1 cellular context compared by ENCODE assay signal in the genomic region with DNA sequence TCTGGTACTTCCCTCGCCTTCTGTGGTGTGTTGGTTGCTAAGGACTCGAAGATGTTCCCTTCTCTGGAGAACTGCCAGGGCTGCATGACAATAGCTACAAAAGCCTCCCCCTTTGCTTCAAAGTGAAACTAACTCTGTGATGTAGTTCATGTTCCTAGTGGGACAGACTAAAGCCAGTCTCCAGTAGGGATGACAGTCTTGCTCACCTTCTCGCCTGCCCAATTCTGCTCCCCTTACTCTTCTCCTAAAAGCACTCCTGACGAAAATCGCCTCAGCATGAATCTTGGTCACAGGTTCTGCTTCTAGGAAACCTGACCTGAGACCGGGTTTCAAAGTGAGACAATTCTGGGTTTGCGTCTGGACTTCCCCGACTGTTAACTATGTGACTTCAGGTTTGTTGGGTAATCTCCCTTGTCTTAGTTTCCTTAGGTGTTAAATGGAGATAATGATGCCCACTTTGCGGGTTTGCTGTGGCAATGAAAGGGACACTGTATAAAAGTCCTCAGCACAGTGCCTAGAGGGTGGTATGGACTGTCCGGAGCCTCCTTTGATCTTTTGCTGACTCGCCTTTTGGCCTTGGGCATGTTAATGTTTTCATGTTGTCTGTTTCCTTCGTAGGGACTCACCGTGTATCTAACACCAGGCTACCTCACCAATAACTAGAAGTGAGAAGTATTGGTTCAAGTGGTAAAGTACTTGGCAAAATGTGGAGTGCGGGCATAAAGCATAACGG.
TF ChIP-seq lines count a peak whose summit lies in the region.

No MANE protein-coding gene starts in this region.

TF ChIP-seq in K562, 482 proteins besides CTCF, POLR2A, EP300 and RAD21 (continued from another document):
- TF ChIP-seq, protein P1, sequence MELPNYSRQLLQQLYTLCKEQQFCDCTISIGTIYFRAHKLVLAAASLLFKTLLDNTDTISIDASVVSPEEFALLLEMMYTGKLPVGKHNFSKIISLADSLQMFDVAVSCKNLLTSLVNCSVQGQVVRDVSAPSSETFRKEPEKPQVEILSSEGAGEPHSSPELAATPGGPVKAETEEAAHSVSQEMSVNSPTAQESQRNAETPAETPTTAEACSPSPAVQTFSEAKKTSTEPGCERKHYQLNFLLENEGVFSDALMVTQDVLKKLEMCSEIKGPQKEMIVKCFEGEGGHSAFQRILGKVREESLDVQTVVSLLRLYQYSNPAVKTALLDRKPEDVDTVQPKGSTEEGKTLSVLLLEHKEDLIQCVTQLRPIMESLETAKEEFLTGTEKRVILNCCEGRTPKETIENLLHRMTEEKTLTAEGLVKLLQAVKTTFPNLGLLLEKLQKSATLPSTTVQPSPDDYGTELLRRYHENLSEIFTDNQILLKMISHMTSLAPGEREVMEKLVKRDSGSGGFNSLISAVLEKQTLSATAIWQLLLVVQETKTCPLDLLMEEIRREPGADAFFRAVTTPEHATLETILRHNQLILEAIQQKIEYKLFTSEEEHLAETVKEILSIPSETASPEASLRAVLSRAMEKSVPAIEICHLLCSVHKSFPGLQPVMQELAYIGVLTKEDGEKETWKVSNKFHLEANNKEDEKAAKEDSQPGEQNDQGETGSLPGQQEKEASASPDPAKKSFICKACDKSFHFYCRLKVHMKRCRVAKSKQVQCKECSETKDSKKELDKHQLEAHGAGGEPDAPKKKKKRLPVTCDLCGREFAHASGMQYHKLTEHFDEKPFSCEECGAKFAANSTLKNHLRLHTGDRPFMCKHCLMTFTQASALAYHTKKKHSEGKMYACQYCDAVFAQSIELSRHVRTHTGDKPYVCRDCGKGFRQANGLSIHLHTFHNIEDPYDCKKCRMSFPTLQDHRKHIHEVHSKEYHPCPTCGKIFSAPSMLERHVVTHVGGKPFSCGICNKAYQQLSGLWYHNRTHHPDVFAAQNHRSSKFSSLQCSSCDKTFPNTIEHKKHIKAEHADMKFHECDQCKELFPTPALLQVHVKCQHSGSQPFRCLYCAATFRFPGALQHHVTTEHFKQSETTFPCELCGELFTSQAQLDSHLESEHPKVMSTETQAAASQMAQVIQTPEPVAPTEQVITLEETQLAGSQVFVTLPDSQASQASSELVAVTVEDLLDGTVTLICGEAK (IDR thresholded peaks at IDR 0.05) = 0 out of 2 replicates have a peak, but pooled peaks have one; percentile 15
- TF ChIP-seq, protein P1 (CRISPR knock-in tag; IDR thresholded peaks at IDR 0.05) = no peak
- TF ChIP-seq CEBPB (tag; IDR thresholded peaks at IDR 0.05) (0 out of 2 replicates have a peak, but pooled peaks have one; percentile 41), TAF7 (tag; IDR thresholded peaks at IDR 0.05) (peak; percentile 46; the same call in 1 of the 2 replicates), HDAC8 (tag; IDR thresholded peaks at IDR 0.05) (no peak), ZNF584 (CRISPR knock-in tag; IDR thresholded peaks at IDR 0.05; ENCODE audit: low read depth) (no peak), GTF2B (IDR thresholded peaks at IDR 0.05; ENCODE audit: extremely low read depth, insufficient read length) (peak; percentile 55), MAFG (tag; conservative IDR thresholded peaks at IDR 0.05) (peak; percentile 65), GTF2E2 (tag; IDR thresholded peaks at IDR 0.05) (0 out of 2 replicates have a peak, but pooled peaks have one; percentile 6), PML (IDR thresholded peaks at IDR 0.05; ENCODE audit: low read length) (peak; percentile 44; the same call in 1 of the 2 replicates), C11orf30 (IDR thresholded peaks at IDR 0.05; ENCODE audit: low read depth) (peak; percentile 82), SUPT5H (IDR thresholded peaks at IDR 0.05) (peak; percentile 33; the same call in 1 of the 2 replicates), CTBP1 (IDR thresholded peaks at IDR 0.05; ENCODE audit: borderline replicate concordance) (peak; percentile 78), BACH1 (tag; IDR thresholded peaks at IDR 0.05) (0 out of 2 replicates have a peak, but pooled peaks have one; percentile 25), MTA3 (IDR thresholded peaks at IDR 0.05; ENCODE audit: borderline replicate concordance) (0 out of 2 replicates have a peak, but pooled peaks have one; percentile 17), MEIS2 (IDR thresholded peaks at IDR 0.05; ENCODE audit: partially characterized antibody) (no peak), TBP (optimal IDR thresholded peaks at IDR 0.05; ENCODE audit: low read depth, low read length) (peak; percentile 84), FOXA3 (CRISPR knock-in tag; conservative IDR thresholded peaks at IDR 0.05 in 1 of 2, IDR thresholded peaks at IDR 0.05 in 1 of 2) (peak in 1 of 2 experiments; percentile 66; a peak in 1 of 4 replicates), ZNF592 (IDR thresholded peaks at IDR 0.05) (peak; percentile 53; the same call in 1 of the 2 replicates), KDM5B (IDR thresholded peaks at IDR 0.05; ENCODE audit: insufficient replicate concordance, low read depth, low read length) (peak; percentile 38), HMBOX1 (IDR thresholded peaks at IDR 0.05) (peak; percentile 21; the same call in 1 of the 2 replicates), MAX (CRISPR knock-in tag; IDR thresholded peaks at IDR 0.05) (0 out of 2 replicates have a peak, but pooled peaks have one; percentile 24), MAFK (IDR thresholded peaks at IDR 0.05; ENCODE audit: low read length) (peak; percentile 47; the same call in 1 of the 2 replicates), KAT7 (CRISPR knock-in tag; IDR thresholded peaks at IDR 0.05; ENCODE audit: borderline replicate concordance) (0 out of 2 replicates have a peak, but pooled peaks have one; percentile 46), ZNF507 (tag; conservative IDR thresholded peaks at IDR 0.05) (no peak), ZNF174 (CRISPR knock-in tag; IDR thresholded peaks at IDR 0.05) (no peak), BRD9 (IDR thresholded peaks at IDR 0.05; ENCODE audit: low read depth, partially characterized antibody) (peak; percentile 20)
- TF ChIP-seq, protein P2, sequence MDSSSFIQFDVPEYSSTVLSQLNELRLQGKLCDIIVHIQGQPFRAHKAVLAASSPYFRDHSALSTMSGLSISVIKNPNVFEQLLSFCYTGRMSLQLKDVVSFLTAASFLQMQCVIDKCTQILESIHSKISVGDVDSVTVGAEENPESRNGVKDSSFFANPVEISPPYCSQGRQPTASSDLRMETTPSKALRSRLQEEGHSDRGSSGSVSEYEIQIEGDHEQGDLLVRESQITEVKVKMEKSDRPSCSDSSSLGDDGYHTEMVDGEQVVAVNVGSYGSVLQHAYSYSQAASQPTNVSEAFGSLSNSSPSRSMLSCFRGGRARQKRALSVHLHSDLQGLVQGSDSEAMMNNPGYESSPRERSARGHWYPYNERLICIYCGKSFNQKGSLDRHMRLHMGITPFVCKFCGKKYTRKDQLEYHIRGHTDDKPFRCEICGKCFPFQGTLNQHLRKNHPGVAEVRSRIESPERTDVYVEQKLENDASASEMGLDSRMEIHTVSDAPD (CRISPR knock-in tag; IDR thresholded peaks at IDR 0.05) = no peak
